Comparison of ENCODE assay signal across 1 cellular context in the genomic region with DNA sequence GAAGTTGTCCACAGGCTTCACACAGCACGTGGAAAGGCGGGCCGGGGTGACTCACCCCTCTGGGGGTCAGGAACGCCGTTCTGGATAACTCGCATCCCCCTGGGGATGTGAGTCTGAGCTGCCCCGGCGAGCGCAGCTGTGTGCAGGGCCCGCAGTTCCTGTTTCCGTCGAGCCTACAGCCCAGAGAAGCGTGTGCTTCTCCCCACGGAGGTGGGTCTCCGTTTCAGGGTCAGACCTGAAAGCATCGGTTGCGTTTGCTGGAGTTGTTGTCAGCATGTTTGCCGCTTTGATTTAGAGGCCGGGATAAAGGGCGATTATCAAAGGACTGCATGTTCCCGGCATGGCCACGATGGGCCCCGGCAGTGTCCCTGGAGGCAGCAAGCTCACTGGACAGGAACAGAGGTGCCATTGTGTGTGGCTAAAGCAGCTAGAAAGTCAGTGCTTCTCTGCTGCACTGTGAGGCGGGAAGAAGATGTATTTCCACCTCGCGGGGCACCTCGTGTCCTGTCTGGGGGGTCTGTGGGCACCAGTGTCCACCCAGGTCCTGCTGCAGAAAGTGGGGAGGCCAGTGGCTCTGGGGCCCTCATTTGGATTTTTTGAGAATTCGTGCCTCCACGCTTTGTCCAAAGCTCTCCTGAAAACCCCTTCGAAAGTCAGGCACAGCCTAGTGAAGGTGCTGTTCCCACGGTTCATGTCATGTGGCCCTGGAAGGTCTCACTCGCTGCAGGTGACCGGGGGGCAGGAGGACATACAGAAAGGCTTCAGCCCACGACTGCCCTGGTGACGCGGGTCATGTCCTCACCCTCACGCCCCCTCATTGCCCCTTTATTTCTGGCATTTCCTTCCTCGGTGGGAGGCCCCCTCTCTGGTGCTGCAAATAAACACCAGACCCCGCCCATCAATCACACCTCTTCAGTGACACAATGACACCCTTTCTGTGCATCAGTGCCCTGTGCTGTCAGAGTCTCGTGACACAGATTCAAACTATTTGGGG.
A peak's percentile ranks its signal among the peaks of the same experiment; 100 is the strongest.
TF ChIP-seq lines count a peak whose summit lies in the region.

No MANE protein-coding gene starts in this region.

TF ChIP-seq in HepG2, 621 proteins besides CTCF, POLR2A, EP300 and RAD21 (continued from another document and continues in another):
- TF ChIP-seq, protein P1, sequence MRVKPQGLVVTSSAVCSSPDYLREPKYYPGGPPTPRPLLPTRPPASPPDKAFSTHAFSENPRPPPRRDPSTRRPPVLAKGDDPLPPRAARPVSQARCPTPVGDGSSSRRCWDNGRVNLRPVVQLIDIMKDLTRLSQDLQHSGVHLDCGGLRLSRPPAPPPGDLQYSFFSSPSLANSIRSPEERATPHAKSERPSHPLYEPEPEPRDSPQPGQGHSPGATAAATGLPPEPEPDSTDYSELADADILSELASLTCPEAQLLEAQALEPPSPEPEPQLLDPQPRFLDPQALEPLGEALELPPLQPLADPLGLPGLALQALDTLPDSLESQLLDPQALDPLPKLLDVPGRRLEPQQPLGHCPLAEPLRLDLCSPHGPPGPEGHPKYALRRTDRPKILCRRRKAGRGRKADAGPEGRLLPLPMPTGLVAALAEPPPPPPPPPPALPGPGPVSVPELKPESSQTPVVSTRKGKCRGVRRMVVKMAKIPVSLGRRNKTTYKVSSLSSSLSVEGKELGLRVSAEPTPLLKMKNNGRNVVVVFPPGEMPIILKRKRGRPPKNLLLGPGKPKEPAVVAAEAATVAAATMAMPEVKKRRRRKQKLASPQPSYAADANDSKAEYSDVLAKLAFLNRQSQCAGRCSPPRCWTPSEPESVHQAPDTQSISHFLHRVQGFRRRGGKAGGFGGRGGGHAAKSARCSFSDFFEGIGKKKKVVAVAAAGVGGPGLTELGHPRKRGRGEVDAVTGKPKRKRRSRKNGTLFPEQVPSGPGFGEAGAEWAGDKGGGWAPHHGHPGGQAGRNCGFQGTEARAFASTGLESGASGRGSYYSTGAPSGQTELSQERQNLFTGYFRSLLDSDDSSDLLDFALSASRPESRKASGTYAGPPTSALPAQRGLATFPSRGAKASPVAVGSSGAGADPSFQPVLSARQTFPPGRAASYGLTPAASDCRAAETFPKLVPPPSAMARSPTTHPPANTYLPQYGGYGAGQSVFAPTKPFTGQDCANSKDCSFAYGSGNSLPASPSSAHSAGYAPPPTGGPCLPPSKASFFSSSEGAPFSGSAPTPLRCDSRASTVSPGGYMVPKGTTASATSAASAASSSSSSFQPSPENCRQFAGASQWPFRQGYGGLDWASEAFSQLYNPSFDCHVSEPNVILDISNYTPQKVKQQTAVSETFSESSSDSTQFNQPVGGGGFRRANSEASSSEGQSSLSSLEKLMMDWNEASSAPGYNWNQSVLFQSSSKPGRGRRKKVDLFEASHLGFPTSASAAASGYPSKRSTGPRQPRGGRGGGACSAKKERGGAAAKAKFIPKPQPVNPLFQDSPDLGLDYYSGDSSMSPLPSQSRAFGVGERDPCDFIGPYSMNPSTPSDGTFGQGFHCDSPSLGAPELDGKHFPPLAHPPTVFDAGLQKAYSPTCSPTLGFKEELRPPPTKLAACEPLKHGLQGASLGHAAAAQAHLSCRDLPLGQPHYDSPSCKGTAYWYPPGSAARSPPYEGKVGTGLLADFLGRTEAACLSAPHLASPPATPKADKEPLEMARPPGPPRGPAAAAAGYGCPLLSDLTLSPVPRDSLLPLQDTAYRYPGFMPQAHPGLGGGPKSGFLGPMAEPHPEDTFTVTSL (CRISPR knock-in tag; IDR thresholded peaks at IDR 0.05; ENCODE audit: borderline replicate concordance), result no peak
- no peak for TF ChIP-seq MAF1 (CRISPR knock-in tag; IDR thresholded peaks at IDR 0.05; ENCODE audit: borderline replicate concordance)
- TF ChIP-seq, protein P2, sequence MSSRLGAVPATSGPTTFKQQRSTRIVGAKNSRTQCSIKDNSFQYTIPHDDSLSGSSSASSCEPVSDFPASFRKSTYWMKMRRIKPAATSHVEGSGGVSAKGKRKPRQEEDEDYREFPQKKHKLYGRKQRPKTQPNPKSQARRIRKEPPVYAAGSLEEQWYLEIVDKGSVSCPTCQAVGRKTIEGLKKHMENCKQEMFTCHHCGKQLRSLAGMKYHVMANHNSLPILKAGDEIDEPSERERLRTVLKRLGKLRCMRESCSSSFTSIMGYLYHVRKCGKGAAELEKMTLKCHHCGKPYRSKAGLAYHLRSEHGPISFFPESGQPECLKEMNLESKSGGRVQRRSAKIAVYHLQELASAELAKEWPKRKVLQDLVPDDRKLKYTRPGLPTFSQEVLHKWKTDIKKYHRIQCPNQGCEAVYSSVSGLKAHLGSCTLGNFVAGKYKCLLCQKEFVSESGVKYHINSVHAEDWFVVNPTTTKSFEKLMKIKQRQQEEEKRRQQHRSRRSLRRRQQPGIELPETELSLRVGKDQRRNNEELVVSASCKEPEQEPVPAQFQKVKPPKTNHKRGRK (CRISPR knock-in tag; IDR thresholded peaks at IDR 0.05), result no peak
- no peak for TF ChIP-seq ZNF557 (CRISPR knock-in tag; IDR thresholded peaks at IDR 0.05)
- TF ChIP-seq, protein P3, sequence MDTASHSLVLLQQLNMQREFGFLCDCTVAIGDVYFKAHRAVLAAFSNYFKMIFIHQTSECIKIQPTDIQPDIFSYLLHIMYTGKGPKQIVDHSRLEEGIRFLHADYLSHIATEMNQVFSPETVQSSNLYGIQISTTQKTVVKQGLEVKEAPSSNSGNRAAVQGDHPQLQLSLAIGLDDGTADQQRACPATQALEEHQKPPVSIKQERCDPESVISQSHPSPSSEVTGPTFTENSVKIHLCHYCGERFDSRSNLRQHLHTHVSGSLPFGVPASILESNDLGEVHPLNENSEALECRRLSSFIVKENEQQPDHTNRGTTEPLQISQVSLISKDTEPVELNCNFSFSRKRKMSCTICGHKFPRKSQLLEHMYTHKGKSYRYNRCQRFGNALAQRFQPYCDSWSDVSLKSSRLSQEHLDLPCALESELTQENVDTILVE (CRISPR knock-in tag; IDR thresholded peaks at IDR 0.05), result 0 out of 2 replicates have a peak, but pooled peaks have one; percentile 22
- TF ChIP-seq RFXAP (CRISPR knock-in tag; IDR thresholded peaks at IDR 0.05; ENCODE audit: borderline replicate concordance), result no peak
- TF ChIP-seq ELF4 (CRISPR knock-in tag; IDR thresholded peaks at IDR 0.05; ENCODE audit: borderline replicate concordance), result no peak
- no peak for TF ChIP-seq ZNF337 (CRISPR knock-in tag; IDR thresholded peaks at IDR 0.05; ENCODE audit: borderline replicate concordance, low read depth)
- TF ChIP-seq, protein P4, sequence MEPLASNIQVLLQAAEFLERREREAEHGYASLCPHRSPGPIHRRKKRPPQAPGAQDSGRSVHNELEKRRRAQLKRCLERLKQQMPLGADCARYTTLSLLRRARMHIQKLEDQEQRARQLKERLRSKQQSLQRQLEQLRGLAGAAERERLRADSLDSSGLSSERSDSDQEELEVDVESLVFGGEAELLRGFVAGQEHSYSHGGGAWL (CRISPR knock-in tag; IDR thresholded peaks at IDR 0.05), result peak; percentile 59; the same call in 1 of the 2 replicates
- no peak for TF ChIP-seq ONECUT2 (CRISPR knock-in tag; IDR thresholded peaks at IDR 0.05)
- no peak for TF ChIP-seq SNRNP70 (IDR thresholded peaks at IDR 0.05; ENCODE audit: low read depth, low read length)
- TF ChIP-seq, protein P5, sequence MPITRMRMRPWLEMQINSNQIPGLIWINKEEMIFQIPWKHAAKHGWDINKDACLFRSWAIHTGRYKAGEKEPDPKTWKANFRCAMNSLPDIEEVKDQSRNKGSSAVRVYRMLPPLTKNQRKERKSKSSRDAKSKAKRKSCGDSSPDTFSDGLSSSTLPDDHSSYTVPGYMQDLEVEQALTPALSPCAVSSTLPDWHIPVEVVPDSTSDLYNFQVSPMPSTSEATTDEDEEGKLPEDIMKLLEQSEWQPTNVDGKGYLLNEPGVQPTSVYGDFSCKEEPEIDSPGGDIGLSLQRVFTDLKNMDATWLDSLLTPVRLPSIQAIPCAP (CRISPR knock-in tag; IDR thresholded peaks at IDR 0.05; ENCODE audit: low read depth), result no peak
- no peak for TF ChIP-seq ZNF556 (CRISPR knock-in tag; IDR thresholded peaks at IDR 0.05; ENCODE audit: borderline replicate concordance)
- TF ChIP-seq FOXA3 (CRISPR knock-in tag; IDR thresholded peaks at IDR 0.05), result no peak
- TF ChIP-seq SSRP1 (CRISPR knock-in tag; IDR thresholded peaks at IDR 0.05), result no peak
- TF ChIP-seq MED8 (CRISPR knock-in tag; IDR thresholded peaks at IDR 0.05; ENCODE audit: insufficient replicate concordance), result no peak
- TF ChIP-seq DNMT3B (CRISPR knock-in tag; conservative IDR thresholded peaks at IDR 0.05), result no peak
- no peak for TF ChIP-seq NFE2 (CRISPR knock-in tag; IDR thresholded peaks at IDR 0.05)
- TF ChIP-seq GPBP1L1 (CRISPR knock-in tag; IDR thresholded peaks at IDR 0.05), result no peak
- TF ChIP-seq ZNF646 (CRISPR knock-in tag; IDR thresholded peaks at IDR 0.05), result peak; percentile 11; the same call in 1 of the 2 replicates
- no peak for TF ChIP-seq PCBP1 (IDR thresholded peaks at IDR 0.05; ENCODE audit: borderline replicate concordance, low read depth, low read length)
- no peak for TF ChIP-seq SRF (IDR thresholded peaks at IDR 0.05; ENCODE audit: low read depth, low read length)
- TF ChIP-seq ZNF563 (CRISPR knock-in tag; IDR thresholded peaks at IDR 0.05), result peak; percentile 48; the same call in 1 of the 2 replicates
- TF ChIP-seq HBP1 (CRISPR knock-in tag; IDR thresholded peaks at IDR 0.05; ENCODE audit: low read depth), result no peak
- no peak for TF ChIP-seq ZNF562 (CRISPR knock-in tag; IDR thresholded peaks at IDR 0.05; ENCODE audit: borderline replicate concordance)
- TF ChIP-seq ZNF567 (CRISPR knock-in tag; IDR thresholded peaks at IDR 0.05; ENCODE audit: borderline replicate concordance), result 0 out of 2 replicates have a peak, but pooled peaks have one; percentile 64
- TF ChIP-seq NFE2L2 (IDR thresholded peaks at IDR 0.05; ENCODE audit: low read length), result no peak
- no peak for TF ChIP-seq MIER3 (CRISPR knock-in tag; IDR thresholded peaks at IDR 0.05; ENCODE audit: borderline replicate concordance)
- TF ChIP-seq ZNF724P (CRISPR knock-in tag; IDR thresholded peaks at IDR 0.05; ENCODE audit: borderline replicate concordance), result no peak
- TF ChIP-seq, protein P6, sequence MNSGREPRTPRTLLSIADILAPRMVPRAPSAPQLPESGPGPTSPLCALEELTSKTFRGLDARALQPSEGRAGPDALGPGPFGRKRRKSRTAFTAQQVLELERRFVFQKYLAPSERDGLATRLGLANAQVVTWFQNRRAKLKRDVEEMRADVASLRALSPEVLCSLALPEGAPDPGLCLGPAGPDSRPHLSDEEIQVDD (CRISPR knock-in tag; IDR thresholded peaks at IDR 0.05; ENCODE audit: borderline replicate concordance), result no peak
- no peak for TF ChIP-seq TARDBP (CRISPR knock-in tag; IDR thresholded peaks at IDR 0.05)
- no peak for TF ChIP-seq JUN (CRISPR knock-in tag; IDR thresholded peaks at IDR 0.05)
- TF ChIP-seq PHF20 (CRISPR knock-in tag; IDR thresholded peaks at IDR 0.05), result peak; percentile 44; the same call in 1 of the 2 replicates
